Comparison of ENCODE assay signal across 15 cellular contexts in the genomic region with DNA sequence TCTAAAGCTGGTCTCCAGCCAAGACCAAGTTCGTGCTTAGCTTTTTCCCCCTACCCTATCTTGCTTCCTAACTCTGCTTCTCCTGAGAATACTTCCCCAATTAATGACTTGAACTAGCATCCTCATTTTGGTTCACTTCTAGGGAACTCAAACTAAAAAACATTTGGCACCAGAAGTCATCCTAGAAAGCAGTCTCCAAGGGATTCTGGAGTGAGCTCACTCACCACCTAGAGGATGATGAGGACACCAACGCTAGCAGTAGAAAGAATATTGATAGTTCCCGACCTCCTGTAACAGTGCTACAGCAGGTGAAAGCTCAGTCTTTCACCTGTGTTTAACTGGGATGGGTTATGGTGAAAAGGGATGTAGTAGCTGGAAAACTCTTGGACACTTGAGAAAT. TPM values are rescaled to one million over a fixed set of nuclear protein-coding genes. Genes with fewer than 3 reads are reported as not detected.
DNase-seq lines count a peak whose midpoint lies in the region; ATAC-seq, FAIRE-seq and TF ChIP-seq lines count a peak whose summit lies in the region.
"Had no signal": no experiment of that assay in that cellular context is flagged by ENCODE, and none has a peak within 500 bp of the region (broad histone marks: within the 10 kb centered on the region; RNA-seq: fewer than 3 reads in every experiment).

No MANE protein-coding gene starts in this region.

- no peak for FAIRE-seq in H1 (lab: Jason Lieb, UNC)
- no peak for FAIRE-seq in urothelium cell line (lab: Jason Lieb, UNC)

- ATAC-seq in right cardiac atrium = no peak
- no peak for ATAC-seq in HG03571 (IDR thresholded peaks at IDR 0.05; ENCODE audit: unreplicated experiment)
- ATAC-seq: stimulated activated memory B cell treated with anti-CD40 and anti-IgM and Interleukin-4, amounts not matched to agents 10 μg/mL and 1 μg/mL and 100 μg/mL, for 72 hours had no signal

- H3K4me3 ChIP-seq in cardiac muscle cell (no peak overlapping the region), right cardiac atrium (ENCODE audit: low read length) (no peak overlapping the region), H1 (ENCODE audit: extremely low read depth in 1 of 4, insufficient read depth in 2 of 4, low read depth in 3 of 4, low read length in 4 of 4) (no peak overlapping the region), esophagus squamous epithelium (no peak overlapping the region)

- no peaks in the 10 kb centered on the region for H4K20me1 ChIP-seq in H1 (replicated peaks in 1 of 2; ENCODE audit: control insufficient read depth in 1 of 2, insufficient read depth in 2 of 2, low read length in 2 of 2)

- CTCF ChIA-PET in H1 (lab: Charles Lee; ENCODE audit: partially characterized antibody) = interaction anchor here (0.6 to 4.5 kb wide), 20 partner anchors 9 to 179 kb away, joined by 3 to 26 read pairs (median 6); a partner anchor contains a TSS

- no peak overlapping the region for H4K91ac ChIP-seq in H1 (replicated peaks; ENCODE audit: insufficient read length, low read length)

- H2AK5ac ChIP-seq in H1 (ENCODE audit: low read depth, low read length) = no peak overlapping the region

- TF ChIP-seq POLR2A in H1 (IDR thresholded peaks at IDR 0.05; ENCODE audit: control extremely low read depth in 1 of 2, low read depth in 2 of 2, low read length in 2 of 2) (no peak), esophagus squamous epithelium (IDR thresholded peaks at IDR 0.05) (no peak)

- H3K9ac ChIP-seq in H1 (replicated peaks in 1 of 4; ENCODE audit: extremely low read depth in 1 of 4, low read depth in 3 of 4, low read length in 3 of 4) = no peak overlapping the region
- H3K9ac ChIP-seq: KMS-11 had no signal

- no peak overlapping the region for H2BK12ac ChIP-seq in H1 (ENCODE audit: low read depth, low read length)

- TF ChIP-seq EP300 in H1 (IDR thresholded peaks at IDR 0.05; ENCODE audit: borderline replicate concordance in 1 of 2, low read depth in 2 of 2, low read length in 2 of 2) = no peak

- DNase-seq in cardiac muscle cell (ENCODE audit: low read depth in 1 of 2, low spot score in 1 of 2) = no peak
- no peak for DNase-seq in right cardiac atrium
- DNase-seq in NCI-H226 = peak; percentile 10
- no peak for DNase-seq in H1 (ENCODE audit: low read depth in 1 of 2, low spot score in 2 of 2)
- DNase-seq in urothelium cell line (ENCODE audit: low spot score) = peak; percentile 37
- DNase-seq in esophagus squamous epithelium (lab: John Stamatoyannopoulos, UW) = no peak
- no peak for DNase-seq in NOMO-1 (lab: John Stamatoyannopoulos, UW; ENCODE audit: unreplicated experiment in 2 of 2)
- DNase-seq: activated CD4-positive, alpha-beta T cell treated with anti-CD3 and anti-CD28 coated beads, Interleukin-2, amount 10 ng/mL, durations not matched to agents 7 days and 5 days; C1 segment of cervical spinal cord; midbrain; stimulated activated CD4-positive, alpha-beta T cell treated with anti-CD3 and anti-CD28 coated beads, Interleukin-1b, Interleukin-23, amount 100 ng/mL, for 48 hours had no signal

- no peak overlapping the region for H3K23ac ChIP-seq in H1 (ENCODE audit: insufficient read length)

- H3K18ac ChIP-seq in H1 (ENCODE audit: extremely low read depth, low read length) = no peak overlapping the region

- H3K9me3 ChIP-seq in cardiac muscle cell (ENCODE audit: low read depth) (no peaks in the 10 kb centered on the region), right cardiac atrium (ENCODE audit: control insufficient read depth, low read length) (no peaks in the 10 kb centered on the region), H1 (ENCODE audit: insufficient read depth in 2 of 2, low read depth in 1 of 2, low read length in 1 of 2) (no peaks in the 10 kb centered on the region), esophagus squamous epithelium (no peaks in the 10 kb centered on the region)

- H3K56ac ChIP-seq in H1 (replicated peaks; ENCODE audit: insufficient read length, low read depth, low read length) = no peak overlapping the region

- TF ChIP-seq RAD21 in H1 (IDR thresholded peaks at IDR 0.05 in 1 of 2, conservative IDR thresholded peaks at IDR 0.05 in 1 of 2; ENCODE audit: low read depth in 2 of 2, low read length in 2 of 2) = peak; percentile 32 to 48

- no peak overlapping the region for H2BK15ac ChIP-seq in H1 (ENCODE audit: low read length)

- H4K8ac ChIP-seq in H1 (ENCODE audit: extremely low read depth, insufficient read depth, low read length) = no peak overlapping the region

- H3K14ac ChIP-seq in H1 (ENCODE audit: insufficient read length) = no peak overlapping the region

- no peak overlapping the region for H2AFZ ChIP-seq in H1 (ENCODE audit: low read length)

- H3K79me1 ChIP-seq in H1 (ENCODE audit: low read depth, low read length) = no peaks in the 10 kb centered on the region

- intact Hi-C loops in right cardiac atrium (cut with DNase I) (loop anchor here in 1 of 4 donors (10.0 kb wide), 1 partner anchor 69 kb away; a partner anchor contains a TSS), esophagus squamous epithelium (cut with DNase I) (no loop called here)

- WGBS in right cardiac atrium = 10% methylated on average over 3 of the region's 3 CpGs
- WGBS in H1 (ENCODE audit: extremely low coverage in 1 of 2, insufficient coverage in 1 of 2, insufficient read length in 1 of 2, insufficient replicate concordance in 2 of 2, low coverage in 1 of 2, low lambda C conversion rate in 2 of 2, missing lambda C conversion rate in 1 of 2), 2 experiments = 37% methylated on average over 3 of the region's 3 CpGs; no CpG with 5 or more reads in 1 of the 2 experiments
- 7 to 14% methylated on average over 3 of the region's 3 CpGs for WGBS in esophagus squamous epithelium, 2 donors

- POLR2A ChIA-PET in H1 (lab: Charles Lee; ENCODE audit: partially characterized antibody) = interaction anchor here (1.2 kb wide), 2 partner anchors 61 to 64 kb away, joined by 3 read pairs; no protein-coding TSS in a partner anchor

- H3K27me3 ChIP-seq in cardiac muscle cell (peaks cover 71% of the 10 kb centered on the region), right cardiac atrium (ENCODE audit: control insufficient read depth, insufficient read depth) (no peaks in the 10 kb centered on the region), H1 (replicated peaks in 1 of 4; ENCODE audit: control insufficient read depth in 3 of 4, extremely low read depth in 1 of 4, insufficient read depth in 3 of 4, low read length in 3 of 4) (no peaks in the 10 kb centered on the region), esophagus squamous epithelium (peaks cover 0 to 29% (median 0%) of the 10 kb centered on the region in 4 donors)

- H2BK20ac ChIP-seq in H1 (ENCODE audit: low read length) = no peak overlapping the region

- no peak overlapping the region for H3K27ac ChIP-seq in cardiac muscle cell
- no peak overlapping the region for H3K27ac ChIP-seq in right cardiac atrium (ENCODE audit: low read length)
- H3K27ac ChIP-seq in H1 (ENCODE audit: low read depth, low read length) = no peak overlapping the region
- H3K27ac ChIP-seq in esophagus squamous epithelium = no peak overlapping the region
- H3K27ac ChIP-seq: epithelial cell of prostate, KMS-11 had no signal

- TF ChIP-seq CTCF in cardiac muscle cell (IDR thresholded peaks at IDR 0.05; ENCODE audit: low read depth, low read length) = peak; percentile 5
- peak in 2 of 3 experiments; percentile 23 to 48; a peak in 1 of 4 replicates for TF ChIP-seq CTCF in H1 (IDR thresholded peaks at IDR 0.05; ENCODE audit: control extremely low read depth in 1 of 3, insufficient read depth in 1 of 3, low read depth in 1 of 3, low read length in 3 of 3)
- TF ChIP-seq CTCF in esophagus squamous epithelium (IDR thresholded peaks at IDR 0.05) = no peak

- no peak overlapping the region for H3K4me2 ChIP-seq in H1 (ENCODE audit: insufficient read depth in 1 of 2, low read depth in 2 of 2, low read length in 2 of 2)
- H3K4me2 ChIP-seq: KMS-11 had no signal

- no peak overlapping the region for H2BK120ac ChIP-seq in H1 (replicated peaks; ENCODE audit: low read depth, low read length)

- H3K4ac ChIP-seq in H1 (replicated peaks; ENCODE audit: insufficient read length, low read depth, low read length) = no peak overlapping the region

- H3K4me1 ChIP-seq in cardiac muscle cell (ENCODE audit: low read depth) (no peaks in the 10 kb centered on the region), right cardiac atrium (ENCODE audit: control insufficient read depth, insufficient read depth, low read length) (no peaks in the 10 kb centered on the region), H1 (replicated peaks in 1 of 4; ENCODE audit: control insufficient read depth in 3 of 4, insufficient read depth in 4 of 4, low read length in 3 of 4) (no peaks in the 10 kb centered on the region), esophagus squamous epithelium (peaks cover 0 to 7% (median 0%) of the 10 kb centered on the region in 3 donors)

- H3K23me2 ChIP-seq in H1 (ENCODE audit: low read depth, low read length) = peaks cover 2% of the 10 kb centered on the region; the same call in 1 of the 2 replicates

- no peak overlapping the region for H4K5ac ChIP-seq in H1 (ENCODE audit: insufficient read length, low read depth, low read length)

- H3K36me3 ChIP-seq in cardiac muscle cell = no peaks in the 10 kb centered on the region
- no peaks in the 10 kb centered on the region for H3K36me3 ChIP-seq in H1 (ENCODE audit: control insufficient read depth in 2 of 4, insufficient read depth in 4 of 4, low read length in 3 of 4)
- no peaks in the 10 kb centered on the region for H3K36me3 ChIP-seq in esophagus squamous epithelium

- no peak overlapping the region for H2BK5ac ChIP-seq in H1 (ENCODE audit: low read depth, low read length)

- peaks cover 0 to 3% of the 10 kb centered on the region in 2 experiments; a peak in 2 of 4 replicates for H3K79me2 ChIP-seq in H1 (ENCODE audit: control insufficient read depth in 1 of 2, insufficient read depth in 2 of 2, low read length in 2 of 2)

TF ChIP-seq in H1, 55 proteins besides CTCF, POLR2A, EP300 and RAD21 (continues in another document):
- TF ChIP-seq TEAD4 (IDR thresholded peaks at IDR 0.05; ENCODE audit: low read depth, low read length) (no peak), POU5F1 (IDR thresholded peaks at IDR 0.05; ENCODE audit: low read depth, low read length) (no peak), SIN3A (conservative IDR thresholded peaks at IDR 0.05 in 1 of 2, IDR thresholded peaks at IDR 0.05 in 1 of 2; ENCODE audit: low read depth in 1 of 2, low read length in 2 of 2) (no peak)

RNA-seq across cellular contexts. Expression of a gene that starts 4.7 kb away (rescaled TPM):
- total RNA-seq in cardiac muscle cell = 22.5 and 29.1 TPM in 2 replicates
- polyA plus RNA-seq in cardiac muscle cell = 72.8 and 83.1 TPM in 2 replicates
- total RNA-seq in right cardiac atrium = 10 to 100 TPM; 32.0 to 37.3 (median 35.7) TPM
- 36.8 TPM for polyA plus RNA-seq in right cardiac atrium
- total RNA-seq in H1 (2021; fragmentation: NEBNext Ultra II Directional; extraction: Animal tissue kit (Norgen Biotek cat#: 25700)) = 88.2 and 91.4 TPM in 2 replicates
- 94.0 and 101 TPM in 2 replicates for polyA plus RNA-seq in H1 (2011; rRNA removed)
- 67.5 TPM for polyA plus RNA-seq in H1 (2011; cell fraction: cytosol; rRNA removed)
- 60.6 TPM for polyA plus RNA-seq in H1 (2011; cell fraction: nucleus; rRNA removed)
- polyA plus RNA-seq in H1 (2012, experiment 1 of 2) = 90.8 to 102 TPM (median 101 TPM) in 4 replicates
- 71.5 TPM for polyA plus RNA-seq in H1 (2012, experiment 2 of 2)
- 157 TPM for polyA plus RNA-seq in H1 (2013, experiment 1 of 2)
- 164 TPM for polyA plus RNA-seq in H1 (2013, experiment 2 of 2)
- polyA minus RNA-seq in H1 (2011; rRNA and poly(A)+ RNA removed) = 59.7 and 62.8 TPM in 2 replicates
- polyA minus RNA-seq in H1 (2011; cell fraction: cytosol; rRNA and poly(A)+ RNA removed) = 41.5 TPM
- 22.3 TPM for polyA minus RNA-seq in H1 (2011; cell fraction: nucleus; rRNA and poly(A)+ RNA removed)
- total RNA-seq in esophagus squamous epithelium = 10 to 100 TPM; 31.3 to 69.5 (median 39.9) TPM

Comparison
In these comparisons a context has a peak if more than half of its experiments do, and no peak if none do; other contexts are left out.
1. DNase-seq: peak in NCI-H226 (single experiment) and urothelium cell line (single experiment); none in cardiac muscle cell (0 of 2), right cardiac atrium (0 of 3), H1 (0 of 2), esophagus squamous epithelium (single experiment) and NOMO-1 (0 of 2).
2. CTCF ChIP-seq: peak in cardiac muscle cell (single experiment) and H1 (2 of 3); none in esophagus squamous epithelium (0 of 6).